ENCODE assay signal across 1 cellular context in the genomic region with DNA sequence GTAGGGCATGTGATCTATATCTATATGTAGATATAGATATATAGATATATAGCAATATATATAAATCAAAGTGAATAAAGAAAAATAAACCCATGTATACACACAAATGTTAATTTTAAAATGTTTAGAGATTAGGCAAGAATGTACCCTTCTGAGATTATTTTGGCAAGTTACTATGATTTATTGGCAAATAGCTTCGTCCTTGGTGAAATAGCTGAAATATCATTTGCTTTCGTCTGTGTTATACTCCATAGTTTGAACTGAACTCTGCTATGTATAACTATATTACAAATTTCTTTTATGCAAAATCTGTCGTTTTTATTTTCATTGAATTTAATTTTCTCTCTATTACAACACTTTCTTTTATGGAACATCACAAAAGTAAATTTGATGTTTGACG.
A peak's percentile ranks its signal among the peaks of the same experiment; 100 is the strongest.
TF ChIP-seq lines count a peak whose summit lies in the region.

No MANE protein-coding gene starts in this region.

TF ChIP-seq in K562, 482 proteins besides CTCF, POLR2A, EP300 and RAD21 (continued from another document):
- TF ChIP-seq ZNF444 (CRISPR knock-in tag; IDR thresholded peaks at IDR 0.05) (no peak), ZBTB7A (IDR thresholded peaks at IDR 0.05; ENCODE audit: borderline replicate concordance, control insufficient read depth, low read depth, low read length) (no peak), NCOA2 (IDR thresholded peaks at IDR 0.05; ENCODE audit: partially characterized antibody in 2 of 2) (peak in 1 of 2 experiments; percentile 9), ZNF76 (CRISPR knock-in tag; IDR thresholded peaks at IDR 0.05; ENCODE audit: borderline replicate concordance) (no peak), CBX8 (IDR thresholded peaks at IDR 0.05; ENCODE audit: borderline replicate concordance, extremely low read depth, low read depth, low read length, poor library complexity, severe bottlenecking) (no peak), CEBPB (tag; IDR thresholded peaks at IDR 0.05) (peak; percentile 47; the same call in 1 of the 2 replicates), MEIS2 (IDR thresholded peaks at IDR 0.05; ENCODE audit: partially characterized antibody) (peak; percentile 47), CCNT2 (IDR thresholded peaks at IDR 0.05; ENCODE audit: borderline replicate concordance, extremely low read depth, insufficient read length, low read depth, low read length) (no peak)
- TF ChIP-seq, protein P1, sequence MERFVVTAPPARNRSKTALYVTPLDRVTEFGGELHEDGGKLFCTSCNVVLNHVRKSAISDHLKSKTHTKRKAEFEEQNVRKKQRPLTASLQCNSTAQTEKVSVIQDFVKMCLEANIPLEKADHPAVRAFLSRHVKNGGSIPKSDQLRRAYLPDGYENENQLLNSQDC (CRISPR knock-in tag; IDR thresholded peaks at IDR 0.05) = no peak
- TF ChIP-seq, protein P2, sequence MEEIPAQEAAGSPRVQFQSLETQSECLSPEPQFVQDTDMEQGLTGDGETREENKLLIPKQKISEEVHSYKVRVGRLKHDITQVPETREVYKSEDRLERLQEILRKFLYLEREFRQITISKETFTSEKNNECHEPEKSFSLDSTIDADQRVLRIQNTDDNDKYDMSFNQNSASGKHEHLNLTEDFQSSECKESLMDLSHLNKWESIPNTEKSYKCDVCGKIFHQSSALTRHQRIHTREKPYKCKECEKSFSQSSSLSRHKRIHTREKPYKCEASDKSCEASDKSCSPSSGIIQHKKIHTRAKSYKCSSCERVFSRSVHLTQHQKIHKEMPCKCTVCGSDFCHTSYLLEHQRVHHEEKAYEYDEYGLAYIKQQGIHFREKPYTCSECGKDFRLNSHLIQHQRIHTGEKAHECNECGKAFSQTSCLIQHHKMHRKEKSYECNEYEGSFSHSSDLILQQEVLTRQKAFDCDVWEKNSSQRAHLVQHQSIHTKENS (CRISPR knock-in tag; IDR thresholded peaks at IDR 0.05) = no peak
- TF ChIP-seq, protein P3, sequence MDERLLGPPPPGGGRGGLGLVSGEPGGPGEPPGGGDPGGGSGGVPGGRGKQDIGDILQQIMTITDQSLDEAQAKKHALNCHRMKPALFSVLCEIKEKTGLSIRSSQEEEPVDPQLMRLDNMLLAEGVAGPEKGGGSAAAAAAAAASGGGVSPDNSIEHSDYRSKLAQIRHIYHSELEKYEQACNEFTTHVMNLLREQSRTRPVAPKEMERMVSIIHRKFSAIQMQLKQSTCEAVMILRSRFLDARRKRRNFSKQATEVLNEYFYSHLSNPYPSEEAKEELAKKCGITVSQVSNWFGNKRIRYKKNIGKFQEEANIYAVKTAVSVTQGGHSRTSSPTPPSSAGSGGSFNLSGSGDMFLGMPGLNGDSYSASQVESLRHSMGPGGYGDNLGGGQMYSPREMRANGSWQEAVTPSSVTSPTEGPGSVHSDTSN (CRISPR knock-in tag; IDR thresholded peaks at IDR 0.05; ENCODE audit: low read depth) = no peak
- TF ChIP-seq, protein P3 (tag; conservative IDR thresholded peaks at IDR 0.05; ENCODE audit: low read depth) = peak; percentile 60; the same call in 1 of the 2 replicates
